9 cellular contexts compared by ENCODE assay signal in genomic region chr7:107995184-107996071, GRCh38. TPM values are rescaled to one million over a fixed set of nuclear protein-coding genes. Genes with fewer than 3 reads are reported as not detected.
DNase-seq lines count a peak whose midpoint lies in the region; ATAC-seq, FAIRE-seq and TF ChIP-seq lines count a peak whose summit lies in the region.
"Had no signal": no experiment of that assay in that cellular context is flagged by ENCODE, and none has a peak within 500 bp of the region (broad histone marks: within the 10 kb centered on the region; RNA-seq: fewer than 3 reads in every experiment).

No MANE protein-coding gene starts in this region.

- no peak for FAIRE-seq in keratinocyte (lab: Jason Lieb, UNC)

- DNase-seq in MG63, result peak; percentile 79
- DNase-seq in body of pancreas, result no peak
- no peak for DNase-seq in keratinocyte (ENCODE audit: low read depth, low spot score)
- no peak for DNase-seq in transverse colon
- no peak for DNase-seq in erythroblast (lab: John Stamatoyannopoulos, UW)
- DNase-seq in CD1c-positive myeloid dendritic cell (ENCODE audit: extremely low spot score), result no peak
- no peak for DNase-seq in activated CD8-positive, alpha-beta T cell treated with anti-CD3 and anti-CD28 coated beads for 36 hours
- DNase-seq in activated T-helper 1 cell treated with anti-CD3 and anti-CD28 coated beads, Interleukin-12 subunit alpha, Interleukin-12 subunit beta, Interleukin-2, Interleukin-4 antibody, amounts not matched to agents 30 ng/mL and 10 ng/mL and 1 ng/mL, durations not matched to agents 14 hours and 24 hours and 36 hours (ENCODE audit: low spot score), result no peak

- H3K4me3 Mint-ChIP-seq in activated CD8-positive, alpha-beta T cell treated with anti-CD3 and anti-CD28 coated beads for 36 hours, result no peak overlapping the region
- H3K4me3 Mint-ChIP-seq in activated T-helper 1 cell treated with anti-CD3 and anti-CD28 coated beads, Interleukin-12 subunit alpha, Interleukin-12 subunit beta, Interleukin-2, Interleukin-4 antibody, amounts not matched to agents 30 ng/mL and 10 ng/mL and 1 ng/mL, durations not matched to agents 14 hours and 24 hours and 36 hours, result no peak overlapping the region

- peak overlapping the region in 2 of 4 donors; percentile 30 to 63 for H3K27ac ChIP-seq in body of pancreas
- peak overlapping the region; percentile 11 for H3K27ac ChIP-seq in keratinocyte (ENCODE audit: control insufficient read depth, insufficient read depth, low read length)
- peak overlapping the region; percentile 69 to 89 (median 82) for H3K27ac ChIP-seq in transverse colon

- TF ChIP-seq EP300 in transverse colon (IDR thresholded peaks at IDR 0.05; ENCODE audit: low read depth), result no peak

- 50 to 59% methylated on average over 6 of the region's 6 CpGs for WGBS in body of pancreas, 2 donors
- WGBS in transverse colon (ENCODE audit: low coverage in 1 of 2), 2 donors, result 22 to 30% methylated on average over 3 to 6 of the region's 6 CpGs

- intact Hi-C loops in body of pancreas (cut with DNase I) (no loop called here), transverse colon (cut with DNase I; ENCODE audit: low total_unique reads) (no loop called here)
- intact Hi-C loops in activated CD8-positive, alpha-beta T cell treated with anti-CD3 and anti-CD28 coated beads for 36 hours (cut with micrococcal nuclease), result no loop called here
- intact Hi-C loops in activated T-helper 1 cell treated with anti-CD3 and anti-CD28 coated beads, Interleukin-12 subunit alpha, Interleukin-12 subunit beta, Interleukin-2, Interleukin-4 antibody, amounts not matched to agents 30 ng/mL and 10 ng/mL and 1 ng/mL, durations not matched to agents 14 hours and 24 hours and 36 hours (cut with micrococcal nuclease), result no loop called here

- H3K4me1 Mint-ChIP-seq in activated CD8-positive, alpha-beta T cell treated with anti-CD3 and anti-CD28 coated beads for 36 hours (ENCODE audit: low read depth), result no peaks in the 10 kb centered on the region
- no peaks in the 10 kb centered on the region for H3K4me1 Mint-ChIP-seq in activated T-helper 1 cell treated with anti-CD3 and anti-CD28 coated beads, Interleukin-12 subunit alpha, Interleukin-12 subunit beta, Interleukin-2, Interleukin-4 antibody, amounts not matched to agents 30 ng/mL and 10 ng/mL and 1 ng/mL, durations not matched to agents 14 hours and 24 hours and 36 hours (ENCODE audit: low read depth)

- peaks cover 32% of the 10 kb centered on the region for H3K27me3 Mint-ChIP-seq in activated CD8-positive, alpha-beta T cell treated with anti-CD3 and anti-CD28 coated beads for 36 hours
- peaks cover 26% of the 10 kb centered on the region for H3K27me3 Mint-ChIP-seq in activated T-helper 1 cell treated with anti-CD3 and anti-CD28 coated beads, Interleukin-12 subunit alpha, Interleukin-12 subunit beta, Interleukin-2, Interleukin-4 antibody, amounts not matched to agents 30 ng/mL and 10 ng/mL and 1 ng/mL, durations not matched to agents 14 hours and 24 hours and 36 hours (ENCODE audit: insufficient read depth)

- H3K36me3 Mint-ChIP-seq in activated CD8-positive, alpha-beta T cell treated with anti-CD3 and anti-CD28 coated beads for 36 hours (ENCODE audit: low read depth), result no peaks in the 10 kb centered on the region
- no peaks in the 10 kb centered on the region for H3K36me3 Mint-ChIP-seq in activated T-helper 1 cell treated with anti-CD3 and anti-CD28 coated beads, Interleukin-12 subunit alpha, Interleukin-12 subunit beta, Interleukin-2, Interleukin-4 antibody, amounts not matched to agents 30 ng/mL and 10 ng/mL and 1 ng/mL, durations not matched to agents 14 hours and 24 hours and 36 hours (ENCODE audit: low read depth)

- H3K27me3 ChIP-seq in MG63 (no peaks in the 10 kb centered on the region), body of pancreas (no peaks in the 10 kb centered on the region), keratinocyte (ENCODE audit: control insufficient read depth, extremely low read depth, insufficient read depth, low read length) (no peaks in the 10 kb centered on the region), transverse colon (no peaks in the 10 kb centered on the region)

- no peaks in the 10 kb centered on the region for H3K79me2 ChIP-seq in keratinocyte (ENCODE audit: control insufficient read depth, insufficient read depth, low read length)

- TF ChIP-seq POLR2A in body of pancreas (IDR thresholded peaks at IDR 0.05) (no peak), transverse colon (IDR thresholded peaks at IDR 0.05) (no peak), erythroblast (IDR thresholded peaks at IDR 0.05; ENCODE audit: low read length) (no peak)

- no peaks in the 10 kb centered on the region for H3K9me3 ChIP-seq in MG63
- H3K9me3 ChIP-seq in body of pancreas, result no peaks in the 10 kb centered on the region
- no peaks in the 10 kb centered on the region for H3K9me3 ChIP-seq in keratinocyte (ENCODE audit: control insufficient read depth, low read depth, low read length)
- H3K9me3 ChIP-seq in transverse colon, result no peaks in the 10 kb centered on the region

- H4K20me1 ChIP-seq in keratinocyte (ENCODE audit: control insufficient read depth, extremely low read depth, insufficient read depth, low read length), result no peaks in the 10 kb centered on the region

- no peaks in the 10 kb centered on the region for H3K9me1 ChIP-seq in keratinocyte (ENCODE audit: control insufficient read depth, extremely low read depth, insufficient read depth, low read length)

- no peak overlapping the region for H2AFZ ChIP-seq in keratinocyte (ENCODE audit: control insufficient read depth, low read length)

- H3K4me1 ChIP-seq in body of pancreas (peaks cover 58% of the 10 kb centered on the region), keratinocyte (ENCODE audit: control insufficient read depth, extremely low read depth, insufficient read depth, low read length) (peaks cover 51% of the 10 kb centered on the region), transverse colon (peaks cover 27 to 74% (median 52%) of the 10 kb centered on the region in 4 donors)

- TF ChIP-seq CTCF in body of pancreas (IDR thresholded peaks at IDR 0.05) (no peak), keratinocyte (optimal IDR thresholded peaks at IDR 0.05 in 1 of 3, IDR thresholded peaks at IDR 0.05 in 1 of 3, conservative IDR thresholded peaks at IDR 0.05 in 1 of 3; ENCODE audit: extremely low read depth in 1 of 3, insufficient read depth in 2 of 3, low read length in 3 of 3) (no peak), transverse colon (IDR thresholded peaks at IDR 0.05) (no peak)
- TF ChIP-seq CTCF in activated CD8-positive, alpha-beta T cell treated with anti-CD3 and anti-CD28 coated beads for 36 hours (IDR thresholded peaks at IDR 0.05), result no peak

- H3K4me2 ChIP-seq in keratinocyte (ENCODE audit: control insufficient read depth, extremely low read depth, insufficient read depth, low read depth, low read length), result peak overlapping the region; percentile 15

- H3K4me3 ChIP-seq in MG63 (no peak overlapping the region), body of pancreas (no peak overlapping the region), keratinocyte (ENCODE audit: control insufficient read depth in 2 of 3, extremely low read depth in 1 of 3, insufficient read depth in 2 of 3, low read depth in 1 of 3, low read length in 3 of 3) (peak overlapping the region in 1 of 3 experiments; percentile 16), transverse colon (no peak overlapping the region)

- no peak overlapping the region for H3K27ac Mint-ChIP-seq in activated CD8-positive, alpha-beta T cell treated with anti-CD3 and anti-CD28 coated beads for 36 hours
- H3K27ac Mint-ChIP-seq in activated T-helper 1 cell treated with anti-CD3 and anti-CD28 coated beads, Interleukin-12 subunit alpha, Interleukin-12 subunit beta, Interleukin-2, Interleukin-4 antibody, amounts not matched to agents 30 ng/mL and 10 ng/mL and 1 ng/mL, durations not matched to agents 14 hours and 24 hours and 36 hours, result no peak overlapping the region

- in situ Hi-C loops in transverse colon (cut with MboI; ENCODE audit: low pct_ligation_motif_present in 1 of 4, low pct_unique_long_range_greater_than_20kb in 1 of 4, low sequenced_read_pairs in 3 of 4), result no loop called here

- CTCF ChIA-PET in activated CD8-positive, alpha-beta T cell treated with anti-CD3 and anti-CD28 coated beads for 36 hours (lab: Charles Lee), result no interaction called here

- H3K36me3 ChIP-seq in MG63 (peaks cover 4% of the 10 kb centered on the region; the same call in 1 of the 2 replicates), body of pancreas (replicated peaks in 1 of 2; ENCODE audit: insufficient read depth in 1 of 2, low read depth in 2 of 2) (no peaks in the 10 kb centered on the region), keratinocyte (ENCODE audit: control insufficient read depth in 2 of 2, extremely low read depth in 1 of 2, insufficient read depth in 2 of 2, low read length in 2 of 2) (peaks cover 11 to 20% of the 10 kb centered on the region in 2 experiments), transverse colon (no peaks in the 10 kb centered on the region)

- peak; percentile 14 for ATAC-seq in body of pancreas
- no peak for ATAC-seq in activated CD8-positive, alpha-beta T cell treated with anti-CD3 and anti-CD28 coated beads for 36 hours
- ATAC-seq: activated CD4-positive, CD25-positive, alpha-beta regulatory T cell treated with anti-CD3 and anti-CD28 coated beads, Interleukin-2, amount 50 U/mL, for 24 hours had no signal

- H3K9me3 Mint-ChIP-seq in activated CD8-positive, alpha-beta T cell treated with anti-CD3 and anti-CD28 coated beads for 36 hours, result no peaks in the 10 kb centered on the region
- no peaks in the 10 kb centered on the region for H3K9me3 Mint-ChIP-seq in activated T-helper 1 cell treated with anti-CD3 and anti-CD28 coated beads, Interleukin-12 subunit alpha, Interleukin-12 subunit beta, Interleukin-2, Interleukin-4 antibody, amounts not matched to agents 30 ng/mL and 10 ng/mL and 1 ng/mL, durations not matched to agents 14 hours and 24 hours and 36 hours

- dilution Hi-C loops in keratinocyte (cut with MboI; ENCODE audit: extremely low pct_ligation_motif_present, low sequenced_read_pairs), result no loop called here

- H3K9ac ChIP-seq in keratinocyte (ENCODE audit: control insufficient read depth, extremely low read depth, insufficient read depth, low read length), result no peak overlapping the region

- POLR2A ChIA-PET in activated CD8-positive, alpha-beta T cell treated with anti-CD3 and anti-CD28 coated beads for 36 hours (lab: Charles Lee), result interaction anchor here (0.7 kb wide), 1 partner anchor 57 kb away, joined by 3 read pairs; no protein-coding TSS in a partner anchor

RNA-seq across cellular contexts. Expression of gene LAMB1, which starts 7.5 kb away (rescaled TPM):
- 18.9 and 22.7 TPM in 2 replicates for total RNA-seq in MG63 (2014; rRNA removed; shearing (Covaris generic); ENCODE audit: low replicate concordance)
- total RNA-seq in body of pancreas (100 to 1,000 TPM in 1 of 2 donors, 10 to 100 TPM in 1; 91.6 to 130 TPM), transverse colon (100 to 1,000 TPM in 2 of 4 donors, 10 to 100 TPM in 2; 54.2 to 119 (median 90.3) TPM)
- polyA plus RNA-seq in keratinocyte, result 74.1 to 97.9 TPM (median 79.8 TPM) in 3 replicates
- 117 TPM for polyA plus RNA-seq in keratinocyte (2011; ENCODE audit: low read depth)
- 28.6 and 29.7 TPM in 2 replicates for polyA plus RNA-seq in keratinocyte (2011; cell fraction: cytosol; rRNA removed)
- polyA plus RNA-seq in keratinocyte (2011; cell fraction: nucleus; rRNA removed), result 287 and 320 TPM in 2 replicates
- 26.0 and 98.2 TPM in 2 replicates for polyA plus RNA-seq in keratinocyte (2012; ENCODE audit: low replicate concordance)
- polyA minus RNA-seq in keratinocyte, result 210 to 345 TPM (median 248 TPM) in 3 replicates
- 89.2 TPM for polyA minus RNA-seq in keratinocyte (2011; cell fraction: cytosol; rRNA and poly(A)+ RNA removed)
- 248 and 360 TPM in 2 replicates for polyA minus RNA-seq in keratinocyte (2011; cell fraction: nucleus; rRNA and poly(A)+ RNA removed)
- under 1 TPM; 0.20 to 0.36 TPM for total RNA-seq in activated CD8-positive, alpha-beta T cell treated with anti-CD3 and anti-CD28 coated beads for 36 hours
- not detected in 2 replicates for total RNA-seq in activated T-helper 1 cell treated with anti-CD3 and anti-CD28 coated beads, Interleukin-12 subunit alpha, Interleukin-12 subunit beta, Interleukin-2, Interleukin-4 antibody, amounts not matched to agents 30 ng/mL and 10 ng/mL and 1 ng/mL, durations not matched to agents 14 hours and 24 hours and 36 hours

Comparison
In these comparisons a context has a peak if more than half of its experiments do, and no peak if none do; other contexts are left out.
1. RNA of gene LAMB1, which starts 7.5 kb away (total RNA-seq): 91.6 to 130 TPM in body of pancreas, 54.2 to 119 TPM in transverse colon and 18.9 to 22.7 TPM in MG63; 0.20 to 0.36 TPM in activated CD8-positive, alpha-beta T cell treated with anti-CD3 and anti-CD28 coated beads for 36 hours and not detected in activated T-helper 1 cell treated with anti-CD3 and anti-CD28 coated beads, Interleukin-12 subunit alpha, Interleukin-12 subunit beta, Interleukin-2, Interleukin-4 antibody, amounts not matched to agents 30 ng/mL and 10 ng/mL and 1 ng/mL, durations not matched to agents 14 hours and 24 hours and 36 hours; every median in the first group is over 10 times any median in the second.